1 cellular context compared by ENCODE assay signal in genomic region chr14:60981626-60982455, GRCh38.
TF ChIP-seq lines count a peak whose summit lies in the region.

No MANE protein-coding gene starts in this region.

TF ChIP-seq in SK-N-SH treated with all-trans-retinoic acid at 6 μM for 48 hours, 23 proteins besides CTCF, POLR2A, EP300 and RAD21 (continued from another document):
- no peak for TF ChIP-seq CSRNP3 (CRISPR knock-in tag; IDR thresholded peaks at IDR 0.05)
